In genomic region chr12:56653781-56654180, GRCh38 we compare ENCODE assay signal across 6 cellular contexts. TPM values are rescaled to one million over a fixed set of nuclear protein-coding genes. Genes with fewer than 3 reads are reported as not detected.
DNase-seq lines count a peak whose midpoint lies in the region; ATAC-seq, FAIRE-seq and TF ChIP-seq lines count a peak whose summit lies in the region.
"Not testable (repeated sequence)": the region's sequence is repeated elsewhere in the genome, so short reads cannot be mapped to it uniquely, and the experiment has no call there.

No MANE protein-coding gene starts in this region.

- H3K36me3 ChIP-seq in HEK293 (ENCODE audit: control insufficient read depth in 2 of 2, insufficient read depth in 1 of 2, low read length in 2 of 2); GM12878 (ENCODE audit: control insufficient read depth in 2 of 2, insufficient read depth in 2 of 2, low read length in 1 of 2): not testable (repeated sequence)

- RAD21 ChIA-PET in GM12878 (lab: Charles Lee; ENCODE audit: unreplicated experiment): not testable (repeated sequence)

- not testable (repeated sequence) for BruUV-seq in GM12878 (replicated peaks; lab: Mats Ljungman, UMichigan)

- not testable (repeated sequence) for H3K4me2 ChIP-seq in GM12878 (ENCODE audit: control insufficient read depth, insufficient read depth)

- FAIRE-seq in GM12878 (lab: Jason Lieb, UNC): not testable (repeated sequence)

- H2AFZ ChIP-seq in GM12878 (ENCODE audit: control insufficient read depth, low read depth, low read length): not testable (repeated sequence)

- not testable (repeated sequence) for H3K4me1 Mint-ChIP-seq in endothelial cell (ENCODE audit: unreplicated experiment)

- not testable (repeated sequence) for H3K27me3 Mint-ChIP-seq in endothelial cell (ENCODE audit: unreplicated experiment)

- peaks cover 14% of the 10 kb centered on the region for H3K9me3 Mint-ChIP-seq in endothelial cell (ENCODE audit: unreplicated experiment)

- not testable (repeated sequence) for ATAC-seq in GM12878, left lobe of liver

- POLR2A ChIA-PET in HEK293 (lab: Yijun Ruan, JAX): not testable (repeated sequence)
- POLR2A ChIA-PET in GM12878 (lab: Charles Lee): interaction anchor here (0.6 kb wide), 1 partner anchor 18 kb away, joined by 3 read pairs; no protein-coding TSS in a partner anchor

- not testable (repeated sequence) for H3K27me3 ChIP-seq in GM12878 (replicated peaks in 1 of 2; ENCODE audit: control insufficient read depth in 2 of 2, insufficient read depth in 2 of 2, low read length in 1 of 2)

- TF ChIP-seq RAD21 in GM12878 (IDR thresholded peaks at IDR 0.05; ENCODE audit: insufficient read depth, low read depth, low read length): not testable (repeated sequence)

- in situ Hi-C loops in GM12878 (cut with MboI): not testable (repeated sequence)

- not testable (repeated sequence) for TF ChIP-seq EP300 in GM12878 (IDR thresholded peaks at IDR 0.05; ENCODE audit: borderline replicate concordance in 1 of 2, control insufficient read depth in 1 of 2, low read depth in 2 of 2, low read length in 2 of 2)

- intact Hi-C loops in GM12878 (cut with micrococcal nuclease; ENCODE audit: unreplicated experiment): not testable (repeated sequence)

- TF ChIP-seq POLR2A in GM12878 (IDR thresholded peaks at IDR 0.05; ENCODE audit: low read depth, low read length): not testable (repeated sequence)

- not testable (repeated sequence) for TF ChIP-seq CTCF in HEK293 (tag by site-specific recombination; IDR thresholded peaks at IDR 0.05); GM12878 (IDR thresholded peaks at IDR 0.05 in 2 of 3, conservative IDR thresholded peaks at IDR 0.05 in 1 of 3; ENCODE audit: control insufficient read depth in 2 of 3, extremely low read depth in 1 of 3, insufficient read depth in 1 of 3, low read depth in 3 of 3, low read length in 3 of 3); endothelial cell (IDR thresholded peaks at IDR 0.05; ENCODE audit: unreplicated experiment)

- not testable (repeated sequence) for H3K9me3 ChIP-seq in HEK293 (ENCODE audit: control insufficient read depth, insufficient read depth, low read depth, low read length); GM12878 (replicated peaks; ENCODE audit: control insufficient read depth, insufficient read depth, low read length)

- not testable (repeated sequence) for H3K27ac ChIP-seq in HEK293 (ENCODE audit: extremely low read depth, low read depth, low read length); GM12878 (ENCODE audit: control insufficient read depth, insufficient read depth)

- not testable (repeated sequence) for H3K4me3 ChIP-seq in HEK293 (ENCODE audit: low read depth, low read length); GM12878

- H3K27ac Mint-ChIP-seq in endothelial cell (ENCODE audit: unreplicated experiment): not testable (repeated sequence)

- H4K20me1 ChIP-seq in GM12878 (ENCODE audit: control insufficient read depth, insufficient read depth): not testable (repeated sequence)

- CTCF ChIA-PET in HEK293 (lab: Yijun Ruan, JAX): not testable (repeated sequence)
- CTCF ChIA-PET in GM12878 (lab: Yijun Ruan, JAX): interaction anchor here (0.6 kb wide), 1 partner anchor 104 kb away, joined by 3 read pairs; no protein-coding TSS in a partner anchor

- H3K4me1 ChIP-seq in HEK293 (ENCODE audit: control insufficient read depth, insufficient read depth, low read length): not testable (repeated sequence)
- H3K4me1 ChIP-seq in GM12878 (ENCODE audit: control insufficient read depth, insufficient read depth, low read length): peaks cover 11% of the 10 kb centered on the region

- SMC1A ChIA-PET in GM12878 (lab: Charles Lee; ENCODE audit: uncharacterized antibody, unreplicated experiment): not testable (repeated sequence)

- 92% methylated on average over 5 of the region's 5 CpGs for WGBS in GM12878 (ENCODE audit: insufficient coverage, insufficient replicate concordance, low lambda C conversion rate, missing lambda C conversion rate)

- H3K36me3 Mint-ChIP-seq in endothelial cell (ENCODE audit: low read depth, unreplicated experiment): peaks cover 16% of the 10 kb centered on the region

- not testable (repeated sequence) for H3K79me2 ChIP-seq in GM12878 (ENCODE audit: control insufficient read depth, insufficient read depth, low read length)

- DNase-seq in OCI-M1 (lab: John Stamatoyannopoulos, UW) (peak; percentile 30), endothelial cell (ENCODE audit: low spot score) (peak; percentile 9), left lobe of liver (ENCODE audit: low spot score) (peak; percentile 33), ureter (ENCODE audit: low spot score) (peak; percentile 6)
- DNase-seq in GM12878 (ENCODE audit: low read depth, low spot score): not testable (repeated sequence)

- peak overlapping the region; percentile 10 for H3K4me3 Mint-ChIP-seq in endothelial cell (ENCODE audit: unreplicated experiment)

- not testable (repeated sequence) for H3K9ac ChIP-seq in GM12878 (ENCODE audit: control insufficient read depth, insufficient read depth, low read length)

TF ChIP-seq in GM12878, 131 proteins besides CTCF, POLR2A, EP300 and RAD21:
- TF ChIP-seq CBX5 (IDR thresholded peaks at IDR 0.05; ENCODE audit: low read depth): 0 out of 2 replicates have a peak, but pooled peaks have one; percentile 41

RNA-seq across cellular contexts. Expression of gene ATP5F1B, which starts 8.0 kb away (rescaled TPM):
- total RNA-seq in GM12878 (2013; cell fraction: nucleolus; rRNA removed): 176 and 185 TPM in 2 replicates
- total RNA-seq in GM12878 (2014; rRNA removed) (783 and 784 TPM in 2 replicates), GM12878 (2014; rRNA removed; fragmentation: Illumina TruSeq; extraction: Trizol) (665 and 686 TPM in 2 replicates), GM12878 (2021) (885 and 921 TPM in 2 replicates), endothelial cell (ENCODE audit: unreplicated experiment) (519 TPM), left lobe of liver (344 TPM), ureter (601 TPM)
- 553 TPM for polyA plus RNA-seq in GM12878 (2011; ENCODE audit: low read depth)
- polyA plus RNA-seq in GM12878 (2011; rRNA removed) (1,766 and 1,795 TPM in 2 replicates), GM12878 (2014; fragmentation: Illumina TruSeq; extraction: Trizol) (1,076 and 1,335 TPM in 2 replicates), GM12878 (2014; fragmentation: Nextera tagmentation; extraction: Ambion mirVana) (1,000 to 10,000 TPM in 1 of 2 experiments, 100 to 1,000 TPM in 1; 671 to 1,479 TPM), GM12878 (2014; rRNA removed) (985 and 1,003 TPM in 2 replicates), GM12878 (2016; fragmentation: Nextera tagmentation; extraction: Ambion mirVana) (1,000 to 10,000 TPM; 1,765 to 1,908 TPM)
- polyA plus RNA-seq in GM12878 (2011; cell fraction: cytosol; rRNA removed): 1,406 and 1,613 TPM in 2 replicates
- 1,140 and 1,200 TPM in 2 replicates for polyA plus RNA-seq in GM12878 (2011; cell fraction: nucleus; rRNA removed)
- 560 and 690 TPM in 2 replicates for polyA plus RNA-seq in GM12878 (2012)
- polyA minus RNA-seq in GM12878 (2011; rRNA and poly(A)+ RNA removed): 1,399 and 1,431 TPM in 2 replicates
- 364 and 420 TPM in 2 replicates for polyA minus RNA-seq in GM12878 (2011; cell fraction: cytosol; rRNA and poly(A)+ RNA removed)
- polyA minus RNA-seq in GM12878 (2011; cell fraction: nucleus; rRNA and poly(A)+ RNA removed): 154 and 175 TPM in 2 replicates

RNA-seq across cellular contexts. Expression of gene BAZ2A, which starts 23.7 kb away (rescaled TPM):
- 246 and 249 TPM in 2 replicates for total RNA-seq in GM12878 (2013; cell fraction: nucleolus; rRNA removed)
- total RNA-seq in GM12878 (2014; rRNA removed) (27.4 and 29.5 TPM in 2 replicates), GM12878 (2014; rRNA removed; fragmentation: Illumina TruSeq; extraction: Trizol) (15.0 and 15.8 TPM in 2 replicates), GM12878 (2021) (70.1 and 74.9 TPM in 2 replicates), endothelial cell (ENCODE audit: unreplicated experiment) (165 TPM), left lobe of liver (32.2 TPM), ureter (141 TPM)
- polyA plus RNA-seq in GM12878 (2011; ENCODE audit: low read depth): 30.7 TPM
- polyA plus RNA-seq in GM12878 (2011; rRNA removed) (44.5 and 90.2 TPM in 2 replicates), GM12878 (2014; fragmentation: Illumina TruSeq; extraction: Trizol) (69.6 and 93.4 TPM in 2 replicates), GM12878 (2014; fragmentation: Nextera tagmentation; extraction: Ambion mirVana) (10 to 100 TPM in 1 of 2 experiments, 1 to 10 TPM in 1; 4.8 to 14.6 TPM), GM12878 (2014; rRNA removed) (49.4 and 55.9 TPM in 2 replicates), GM12878 (2016; fragmentation: Nextera tagmentation; extraction: Ambion mirVana) (10 to 100 TPM; 23.0 to 30.4 TPM)
- polyA plus RNA-seq in GM12878 (2011; cell fraction: cytosol; rRNA removed): 74.3 and 88.6 TPM in 2 replicates
- 233 and 251 TPM in 2 replicates for polyA plus RNA-seq in GM12878 (2011; cell fraction: nucleus; rRNA removed)
- 38.4 and 51.5 TPM in 2 replicates for polyA plus RNA-seq in GM12878 (2012)
- 124 and 142 TPM in 2 replicates for polyA minus RNA-seq in GM12878 (2011; rRNA and poly(A)+ RNA removed)
- polyA minus RNA-seq in GM12878 (2011; cell fraction: cytosol; rRNA and poly(A)+ RNA removed): 34.3 and 34.4 TPM in 2 replicates
- polyA minus RNA-seq in GM12878 (2011; cell fraction: nucleus; rRNA and poly(A)+ RNA removed): 82.6 and 129 TPM in 2 replicates

RNA-seq across cellular contexts. Expression of gene PTGES3, which starts 34.3 kb away (rescaled TPM):
- 55.1 and 58.8 TPM in 2 replicates for total RNA-seq in GM12878 (2013; cell fraction: nucleolus; rRNA removed)
- total RNA-seq in GM12878 (2014; rRNA removed) (128 and 136 TPM in 2 replicates), GM12878 (2014; rRNA removed; fragmentation: Illumina TruSeq; extraction: Trizol) (160 and 164 TPM in 2 replicates), GM12878 (2021) (262 and 263 TPM in 2 replicates), endothelial cell (ENCODE audit: unreplicated experiment) (165 TPM), left lobe of liver (72.1 TPM), ureter (212 TPM)
- 117 TPM for polyA plus RNA-seq in GM12878 (2011; ENCODE audit: low read depth)
- polyA plus RNA-seq in GM12878 (2011; rRNA removed) (143 and 208 TPM in 2 replicates), GM12878 (2014; fragmentation: Illumina TruSeq; extraction: Trizol) (317 and 356 TPM in 2 replicates), GM12878 (2014; fragmentation: Nextera tagmentation; extraction: Ambion mirVana) (100 to 1,000 TPM; 117 to 186 TPM), GM12878 (2014; rRNA removed) (135 and 154 TPM in 2 replicates), GM12878 (2016; fragmentation: Nextera tagmentation; extraction: Ambion mirVana) (100 to 1,000 TPM; 509 to 520 TPM)
- polyA plus RNA-seq in GM12878 (2011; cell fraction: cytosol; rRNA removed): 50.8 and 55.0 TPM in 2 replicates
- 69.1 and 79.0 TPM in 2 replicates for polyA plus RNA-seq in GM12878 (2011; cell fraction: nucleus; rRNA removed)
- polyA plus RNA-seq in GM12878 (2012): 183 and 246 TPM in 2 replicates
- polyA minus RNA-seq in GM12878 (2011; rRNA and poly(A)+ RNA removed): 47.4 and 60.2 TPM in 2 replicates
- polyA minus RNA-seq in GM12878 (2011; cell fraction: cytosol; rRNA and poly(A)+ RNA removed): 74.6 and 80.4 TPM in 2 replicates
- 26.0 and 48.0 TPM in 2 replicates for polyA minus RNA-seq in GM12878 (2011; cell fraction: nucleus; rRNA and poly(A)+ RNA removed)
